In genomic region chr17:61551255-61551742, GRCh38 we compare ENCODE assay signal across 8 cellular contexts. TPM values are rescaled to one million over a fixed set of nuclear protein-coding genes. Genes with fewer than 3 reads are reported as not detected.
A peak's percentile ranks its signal among the peaks of the same experiment; 100 is the strongest.
DNase-seq lines count a peak whose midpoint lies in the region; ATAC-seq and TF ChIP-seq lines count a peak whose summit lies in the region.

No MANE protein-coding gene starts in this region.

- no peaks in the 10 kb centered on the region for H3K4me1 Mint-ChIP-seq in activated CD4-positive, alpha-beta T cell treated with anti-CD3 and anti-CD28 coated beads, Interleukin-2, amount 10 ng/mL, durations not matched to agents 7 days and 5 days
- H3K4me1 Mint-ChIP-seq in activated T-cell treated with anti-CD3 and anti-CD28 coated beads, Interleukin-2, amount 50 U/mL, for 4 hours (ENCODE audit: low read depth) = peaks cover 3% of the 10 kb centered on the region

- no peak for ATAC-seq in activated T-cell treated with anti-CD3 and anti-CD28 coated beads, Interleukin-2, amount 50 U/mL, for 4 hours

- DNase-seq in NCI-H748 (lab: John Stamatoyannopoulos, UW; ENCODE audit: unreplicated experiment) = peak; percentile 10
- no peak for DNase-seq in NCI-H748 treated with DMSO at 0.1 percent for 48 hours (lab: John Stamatoyannopoulos, UW)
- DNase-seq in NB4 (ENCODE audit: low read depth) = peak; percentile 34
- DNase-seq in astrocyte of the cerebellum (ENCODE audit: low read depth) = peak; percentile 48
- peak; percentile 34 for DNase-seq in kidney tubule cell (ENCODE audit: low spot score)
- DNase-seq in effector CD8-positive, alpha-beta T cell (lab: John Stamatoyannopoulos, UW) = no peak
- no peak for DNase-seq in activated CD4-positive, alpha-beta T cell treated with anti-CD3 and anti-CD28 coated beads, Interleukin-2, amount 10 ng/mL, durations not matched to agents 7 days and 5 days
- no peak for DNase-seq in activated T-cell treated with anti-CD3 and anti-CD28 coated beads, Interleukin-2, amount 50 U/mL, for 4 hours

- CTCF ChIA-PET in activated CD4-positive, alpha-beta T cell treated with anti-CD3 and anti-CD28 coated beads, Interleukin-2, amount 10 ng/mL, durations not matched to agents 7 days and 5 days (lab: Charles Lee) = interaction anchor here (0.6 kb wide), 1 partner anchor 10 kb away, joined by 5 read pairs; no protein-coding TSS in a partner anchor

- no peak for TF ChIP-seq POLR2A in NB4 (IDR thresholded peaks at IDR 0.05; ENCODE audit: extremely low read depth, insufficient read length)

- TF ChIP-seq CTCF in NB4 (IDR thresholded peaks at IDR 0.05; ENCODE audit: low read depth, low read length) (peak; percentile 43), astrocyte of the cerebellum (IDR thresholded peaks at IDR 0.05; ENCODE audit: low read depth, low read length, missing control alignments) (peak; percentile 50)

- no peak overlapping the region for H3K4me3 Mint-ChIP-seq in activated CD4-positive, alpha-beta T cell treated with anti-CD3 and anti-CD28 coated beads, Interleukin-2, amount 10 ng/mL, durations not matched to agents 7 days and 5 days
- H3K4me3 Mint-ChIP-seq in activated T-cell treated with anti-CD3 and anti-CD28 coated beads, Interleukin-2, amount 50 U/mL, for 4 hours = no peak overlapping the region

- H3K4me3 ChIP-seq in NB4 (ENCODE audit: low read depth, low read length) (no peak overlapping the region), astrocyte of the cerebellum (ENCODE audit: low read depth, low read length) (no peak overlapping the region)

- in situ Hi-C loops in astrocyte of the cerebellum (cut with HindIII; ENCODE audit: low sequenced_read_pairs) = loop anchor here (10.0 kb wide), 1 partner anchor 126 kb away; no protein-coding TSS in a partner anchor

- no peaks in the 10 kb centered on the region for H3K36me3 Mint-ChIP-seq in activated CD4-positive, alpha-beta T cell treated with anti-CD3 and anti-CD28 coated beads, Interleukin-2, amount 10 ng/mL, durations not matched to agents 7 days and 5 days (ENCODE audit: low read depth)
- no peaks in the 10 kb centered on the region for H3K36me3 Mint-ChIP-seq in activated T-cell treated with anti-CD3 and anti-CD28 coated beads, Interleukin-2, amount 50 U/mL, for 4 hours (ENCODE audit: insufficient read depth)

- H3K27ac Mint-ChIP-seq in activated CD4-positive, alpha-beta T cell treated with anti-CD3 and anti-CD28 coated beads, Interleukin-2, amount 10 ng/mL, durations not matched to agents 7 days and 5 days = no peak overlapping the region

- no peaks in the 10 kb centered on the region for H3K9me3 Mint-ChIP-seq in activated CD4-positive, alpha-beta T cell treated with anti-CD3 and anti-CD28 coated beads, Interleukin-2, amount 10 ng/mL, durations not matched to agents 7 days and 5 days
- no peaks in the 10 kb centered on the region for H3K9me3 Mint-ChIP-seq in activated T-cell treated with anti-CD3 and anti-CD28 coated beads, Interleukin-2, amount 50 U/mL, for 4 hours

- POLR2A ChIA-PET in activated CD4-positive, alpha-beta T cell treated with anti-CD3 and anti-CD28 coated beads, Interleukin-2, amount 10 ng/mL, durations not matched to agents 7 days and 5 days (lab: Charles Lee) = no interaction called here

- H3K27me3 Mint-ChIP-seq in activated CD4-positive, alpha-beta T cell treated with anti-CD3 and anti-CD28 coated beads, Interleukin-2, amount 10 ng/mL, durations not matched to agents 7 days and 5 days = peaks cover 40% of the 10 kb centered on the region
- H3K27me3 Mint-ChIP-seq in activated T-cell treated with anti-CD3 and anti-CD28 coated beads, Interleukin-2, amount 50 U/mL, for 4 hours (ENCODE audit: low read depth) = peaks cover 45% of the 10 kb centered on the region

RNA-seq across cellular contexts. Expression of gene NACA2, which starts 39.7 kb away (rescaled TPM):
- total RNA-seq in activated CD4-positive, alpha-beta T cell treated with anti-CD3 and anti-CD28 coated beads, Interleukin-2, amount 10 ng/mL, durations not matched to agents 7 days and 5 days = under 1 TPM in 1 of 2 experiments, not detected in 1; 0.35 TPM
- not detected for total RNA-seq in activated T-cell treated with anti-CD3 and anti-CD28 coated beads, Interleukin-2, amount 50 U/mL, for 4 hours

Comparison
In these comparisons a context has a peak if more than half of its experiments do, and no peak if none do; other contexts are left out.
1. DNase-seq: peak in NCI-H748 (single experiment), NB4 (single experiment), astrocyte of the cerebellum (single experiment) and kidney tubule cell (single experiment); none in NCI-H748 treated with DMSO at 0.1 percent for 48 hours (single experiment), effector CD8-positive, alpha-beta T cell (single experiment), activated CD4-positive, alpha-beta T cell treated with anti-CD3 and anti-CD28 coated beads, Interleukin-2, amount 10 ng/mL, durations not matched to agents 7 days and 5 days (single experiment) and activated T-cell treated with anti-CD3 and anti-CD28 coated beads, Interleukin-2, amount 50 U/mL, for 4 hours (single experiment).